Comparison of ENCODE assay signal across 9 cellular contexts in the genomic region with DNA sequence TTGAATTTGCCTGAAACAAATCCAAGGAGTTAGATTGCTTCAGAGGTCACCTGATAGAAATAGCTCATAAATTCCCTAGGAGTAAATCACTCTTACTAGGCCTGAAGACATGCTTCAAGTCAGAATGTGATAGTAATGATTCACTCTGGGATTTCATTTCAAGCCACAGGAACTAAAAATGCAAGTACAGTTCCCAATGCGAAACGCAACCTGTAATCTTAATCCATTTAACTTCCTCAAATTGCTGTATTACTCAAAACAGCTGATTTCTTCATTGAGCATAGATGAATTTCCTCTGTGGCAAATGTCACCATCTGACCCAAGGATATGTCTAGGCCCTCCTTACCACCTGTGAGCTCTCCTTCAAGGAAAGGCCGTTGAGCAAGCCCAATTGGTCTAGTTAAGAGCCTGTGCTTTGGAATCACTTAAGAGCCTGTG.
DNase-seq lines count a peak whose midpoint lies in the region; ATAC-seq and TF ChIP-seq lines count a peak whose summit lies in the region.
"Had no signal": no experiment of that assay in that cellular context is flagged by ENCODE, and none has a peak within 500 bp of the region (broad histone marks: within the 10 kb centered on the region; RNA-seq: fewer than 3 reads in every experiment).

No MANE protein-coding gene starts in this region.

- DNase-seq in AML-193 (lab: John Stamatoyannopoulos, UW) (peak; percentile 84 to 86), brain microvascular endothelial cell (peak; percentile 59), middle frontal gyrus (ENCODE audit: extremely low spot score, low spot score) (no peak), NCI-H69 (lab: John Stamatoyannopoulos, UW) (no peak), hypothalamus (lab: John Stamatoyannopoulos, UW) (no peak), DMS79 (lab: John Stamatoyannopoulos, UW) (no peak)

- no peak overlapping the region for H3K4me3 ChIP-seq in brain microvascular endothelial cell (ENCODE audit: low read depth, low read length)

- H3K27ac ChIP-seq in brain microvascular endothelial cell, result no peak overlapping the region

- H3K27me3 ChIP-seq in brain microvascular endothelial cell (replicated peaks), result no peaks in the 10 kb centered on the region

- in situ Hi-C loops in brain microvascular endothelial cell (cut with HindIII; ENCODE audit: low pct_ligation_motif_present, low sequenced_read_pairs), result no loop called here

- ATAC-seq in GM19452 (IDR thresholded peaks at IDR 0.05; ENCODE audit: unreplicated experiment) (peak; percentile 87), HG03457 (IDR thresholded peaks at IDR 0.05; ENCODE audit: unreplicated experiment) (peak; percentile 67)
- ATAC-seq: HCT116 had no signal

- H3K36me3 ChIP-seq in brain microvascular endothelial cell (replicated peaks), result no peaks in the 10 kb centered on the region

- no peak for TF ChIP-seq CTCF in brain microvascular endothelial cell (IDR thresholded peaks at IDR 0.05; ENCODE audit: low read depth, low read length, missing control alignments)

Comparison
In these comparisons a context has a peak if more than half of its experiments do, and no peak if none do; other contexts are left out.
1. DNase-seq: peak in AML-193 (2 of 2) and brain microvascular endothelial cell (single experiment); none in middle frontal gyrus (single experiment), NCI-H69 (single experiment), hypothalamus (0 of 51) and DMS79 (single experiment).